Comparison of ENCODE assay signal across 8 cellular contexts in genomic region chr6:155314773-155315515, GRCh38. TPM values are rescaled to one million over a fixed set of nuclear protein-coding genes. Genes with fewer than 3 reads are reported as not detected.
A peak's percentile ranks its signal among the peaks of the same experiment; 100 is the strongest.
DNase-seq lines count a peak whose midpoint lies in the region; ATAC-seq and TF ChIP-seq lines count a peak whose summit lies in the region.

No MANE protein-coding gene starts in this region.

- peaks cover 19 to 20% of the 10 kb centered on the region in 2 donors for H3K36me3 Mint-ChIP-seq in activated naive CD4-positive, alpha-beta T cell treated with anti-CD3 and anti-CD28 coated beads, Interleukin-2, amount 50 U/mL, for 72 hours

- no peaks in the 10 kb centered on the region for H3K9me2 ChIP-seq in PC-9 (ENCODE audit: insufficient read depth)

- no peaks in the 10 kb centered on the region for H3K27me3 ChIP-seq in PC-9 (ENCODE audit: insufficient read depth, low read depth)
- H3K27me3 ChIP-seq in rectal smooth muscle tissue (ENCODE audit: control insufficient read depth, insufficient read depth, low read length): no peaks in the 10 kb centered on the region

- H3K36me3 ChIP-seq in PC-9 (ENCODE audit: low read depth): peaks cover 23% of the 10 kb centered on the region; the same call in 1 of the 2 replicates
- no peaks in the 10 kb centered on the region for H3K36me3 ChIP-seq in rectal smooth muscle tissue (ENCODE audit: control insufficient read depth, insufficient read depth, low read length)

- peak overlapping the region; percentile 85 for H3K4me3 ChIP-seq in PC-9
- H3K4me3 ChIP-seq in rectal smooth muscle tissue (ENCODE audit: low read length): peak overlapping the region; percentile 99

- peaks cover 29% of the 10 kb centered on the region for H3K79me2 ChIP-seq in PC-9 (ENCODE audit: low read depth)

- intact Hi-C loops in PC-9 (cut with micrococcal nuclease; ENCODE audit: unreplicated experiment): loop anchor here (5.0 to 10.0 kb wide), 2 partner anchors 128 to 640 kb away; no protein-coding TSS in a partner anchor
- intact Hi-C loops in Right ventricle myocardium superior (cut with DNase I): no loop called here

- peaks cover 29% of the 10 kb centered on the region for H3K4me1 ChIP-seq in PC-9 (replicated peaks; ENCODE audit: insufficient read depth)
- H3K4me1 ChIP-seq in rectal smooth muscle tissue (ENCODE audit: control insufficient read depth, insufficient read depth, low read length): no peaks in the 10 kb centered on the region

- no peak for TF ChIP-seq CTCF in PC-9 (conservative IDR thresholded peaks at IDR 0.05)

- H3K27ac ChIP-seq in PC-9: peak overlapping the region; percentile 77
- H3K27ac ChIP-seq in rectal smooth muscle tissue (ENCODE audit: low read depth, low read length): peak overlapping the region; percentile 80

- TSS peak; percentile 84 for BruUV-seq in PC-9 (replicated peaks; lab: Mats Ljungman, UMichigan)

- H3K4me2 ChIP-seq in PC-9: peak overlapping the region; percentile 84

- H3K9me3 Mint-ChIP-seq in activated naive CD4-positive, alpha-beta T cell treated with anti-CD3 and anti-CD28 coated beads, Interleukin-2, amount 50 U/mL, for 72 hours: no peaks in the 10 kb centered on the region

- CTCF ChIA-PET in PC-9 (lab: Charles Lee): interaction anchor here (0.6 to 0.7 kb wide), 3 partner anchors 181 to 927 kb away, joined by 4 to 11 read pairs (median 7); no protein-coding TSS in a partner anchor

- H3F3A ChIP-seq in PC-9 (ENCODE audit: insufficient read depth, low read depth): peaks cover 10% of the 10 kb centered on the region; the same call in 1 of the 2 replicates

- H2AFZ ChIP-seq in PC-9: peak overlapping the region; percentile 84

- DNase-seq in EL (peak; percentile 89), HuH-7 (ENCODE audit: low spot score) (peak; percentile 17), PC-9 (peak in 1 of 2 experiments; percentile 65), Right ventricle myocardium superior (peak; percentile 73)
- DNase-seq in activated naive CD4-positive, alpha-beta T cell treated with anti-CD3 and anti-CD28 coated beads, Interleukin-2, amount 50 U/mL, for 72 hours (ENCODE audit: low spot score in 2 of 2): no peak
- no peak for DNase-seq in central memory CD4-positive, alpha-beta T cell

- peaks cover 3% of the 10 kb centered on the region; the same call in 1 of the 2 replicates for H4K20me1 ChIP-seq in PC-9 (ENCODE audit: insufficient read depth)

- POLR2A ChIA-PET in PC-9 (lab: Charles Lee; ENCODE audit: unreplicated experiment): interaction anchor here (0.6 kb wide), 2 partner anchors 17 to 173 kb away, joined by 3 to 8 read pairs; no protein-coding TSS in a partner anchor

- peak overlapping the region; percentile 25 for H3K9ac ChIP-seq in rectal smooth muscle tissue (ENCODE audit: low read length)

- H3K27ac Mint-ChIP-seq in activated naive CD4-positive, alpha-beta T cell treated with anti-CD3 and anti-CD28 coated beads, Interleukin-2, amount 50 U/mL, for 72 hours: peak overlapping the region; percentile 96 to 98

- no peaks in the 10 kb centered on the region for H3K9me3 ChIP-seq in PC-9 (ENCODE audit: insufficient read depth, low read depth)

- ATAC-seq in GM21717 (IDR thresholded peaks at IDR 0.05; ENCODE audit: unreplicated experiment): peak; percentile 61
- peak; percentile 58 to 67 for ATAC-seq in activated naive CD4-positive, alpha-beta T cell treated with anti-CD3 and anti-CD28 coated beads, Interleukin-2, amount 50 U/mL, for 72 hours
- peak; percentile 81 for ATAC-seq in Right ventricle myocardium superior (ENCODE audit: poor library complexity)

RNA-seq across cellular contexts. Expression of gene TFB1M, which starts 0.7 kb away (rescaled TPM):
- 17.7 and 19.5 TPM in 2 replicates for total RNA-seq in PC-9 (2021)
- total RNA-seq in activated naive CD4-positive, alpha-beta T cell treated with anti-CD3 and anti-CD28 coated beads, Interleukin-2, amount 50 U/mL, for 72 hours: 10 to 100 TPM; 44.7 to 49.2 TPM
- 19.5 TPM for total RNA-seq in Right ventricle myocardium superior

RNA-seq across cellular contexts. Expression of gene CLDN20, which starts 51.1 kb away (rescaled TPM):
- total RNA-seq in PC-9 (2021): not detected in 2 replicates
- not detected for total RNA-seq in activated naive CD4-positive, alpha-beta T cell treated with anti-CD3 and anti-CD28 coated beads, Interleukin-2, amount 50 U/mL, for 72 hours
- total RNA-seq in Right ventricle myocardium superior: not detected

Comparison
In these comparisons a context has a peak if more than half of its experiments do, and no peak if none do; other contexts are left out.
1. DNase-seq: peak in EL (single experiment), HuH-7 (single experiment) and Right ventricle myocardium superior (single experiment); none in activated naive CD4-positive, alpha-beta T cell treated with anti-CD3 and anti-CD28 coated beads, Interleukin-2, amount 50 U/mL, for 72 hours (0 of 2) and central memory CD4-positive, alpha-beta T cell (single experiment).
2. Peak in every context shown above with its lines, with median percentiles within 50 percentile points of each other: ATAC-seq.